In genomic region chr12:50271724-50272247, GRCh38 we compare ENCODE assay signal across 1 cellular context.
TF ChIP-seq lines count a peak whose summit lies in the region.

No MANE protein-coding gene starts in this region.

TF ChIP-seq in IMR-90, 13 proteins besides CTCF, POLR2A, EP300 and RAD21 (continued from another document):
- peak; percentile 56 for TF ChIP-seq CEBPB (IDR thresholded peaks at IDR 0.05; ENCODE audit: low read depth, low read length)
- no peak for TF ChIP-seq ELK1 (IDR thresholded peaks at IDR 0.05; ENCODE audit: borderline replicate concordance, low read depth, low read length)
